Comparison of ENCODE assay signal across 8 cellular contexts in the genomic region with DNA sequence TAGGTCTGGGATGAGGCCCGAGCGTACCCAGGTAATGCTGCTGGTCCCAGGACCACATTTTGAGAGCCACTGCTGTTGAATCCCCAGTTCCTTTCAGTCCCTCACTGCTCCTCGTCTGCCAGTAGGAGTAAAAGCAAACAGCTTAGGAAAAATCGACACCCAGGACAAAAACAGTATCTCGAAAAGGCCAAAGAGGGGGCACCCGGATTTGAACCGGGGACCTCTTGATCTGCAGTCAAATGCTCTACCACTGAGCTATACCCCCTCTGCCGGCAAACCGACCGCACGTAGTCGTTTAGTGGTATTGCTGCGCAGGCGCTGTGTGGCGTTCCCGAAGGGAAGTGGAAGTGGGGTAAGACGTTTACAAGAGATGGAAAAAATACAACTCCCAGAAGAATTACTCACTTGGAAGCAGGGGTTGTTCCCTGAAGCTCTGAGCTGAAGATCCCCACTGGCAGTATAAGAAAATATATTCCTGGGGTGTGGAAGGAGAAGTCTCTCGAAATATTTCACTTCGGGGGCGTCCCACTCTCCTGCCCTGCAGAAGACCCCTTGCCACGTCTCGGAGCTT. TPM values are rescaled to one million over a fixed set of nuclear protein-coding genes. Genes with fewer than 3 reads are reported as not detected.
A peak's percentile ranks its signal among the peaks of the same experiment; 100 is the strongest.
DNase-seq lines count a peak whose midpoint lies in the region; ATAC-seq, FAIRE-seq and TF ChIP-seq lines count a peak whose summit lies in the region.

No MANE protein-coding gene starts in this region.

- H3K9me3 ChIP-seq in pancreas (no peaks in the 10 kb centered on the region), thymus (ENCODE audit: control insufficient read depth) (no peaks in the 10 kb centered on the region)

- peak; percentile 74 for DNase-seq in DMS153 (lab: John Stamatoyannopoulos, UW)
- DNase-seq in HCEC 1CT, result peak; percentile 89
- peak; percentile 84 for DNase-seq in NCI-H1436 (lab: John Stamatoyannopoulos, UW)
- DNase-seq in T follicular helper cell (ENCODE audit: low read depth), result peak; percentile 89
- peak; percentile 95 for DNase-seq in cardiac septum (ENCODE audit: low spot score)
- peak; percentile 81 to 96 (median 90) for DNase-seq in pancreas

- H3K4me1 ChIP-seq in pancreas, result peaks cover 0 to 4% (median 0%) of the 10 kb centered on the region in 3 donors
- peaks cover 17% of the 10 kb centered on the region for H3K4me1 ChIP-seq in thymus (ENCODE audit: control insufficient read depth, insufficient read depth, low read length)

- no peak for FAIRE-seq in pancreas (lab: Jason Lieb, UNC)

- H3K4me3 ChIP-seq in pancreas (peak overlapping the region; percentile 11 to 61 (median 54)), thymus (ENCODE audit: low read length) (peak overlapping the region; percentile 71)

- 0 to 1% (median 1%) methylated on average over 22 of the region's 22 CpGs for WGBS in adipose tissue, 3 donors
- 31 to 33% methylated on average over 22 of the region's 22 CpGs for WGBS in pancreas, 2 donors
- 2% methylated on average over 22 of the region's 22 CpGs for WGBS in thymus

- peak; percentile 77 to 91 (median 84) for ATAC-seq in pancreas

- intact Hi-C loops in cardiac septum (cut with DNase I), result loop anchor here (2.0 to 10.0 kb wide), 5 partner anchors 97 to 419 kb away; a partner anchor contains a TSS
- intact Hi-C loops in pancreas (cut with DNase I), result loop anchor here in 2 of 3 donors (5.0 to 10.0 kb wide), 2 partner anchors 89 to 171 kb away; no protein-coding TSS in a partner anchor

- TF ChIP-seq CTCF in pancreas (IDR thresholded peaks at IDR 0.05), result no peak

- H3K27ac ChIP-seq in adipose tissue (ENCODE audit: low read depth, low read length), result peak overlapping the region; percentile 51
- peak overlapping the region; percentile 39 to 85 (median 55) for H3K27ac ChIP-seq in pancreas
- H3K27ac ChIP-seq in thymus (ENCODE audit: low read depth), result peak overlapping the region; percentile 94

- H3K36me3 ChIP-seq in pancreas, result no peaks in the 10 kb centered on the region
- H3K36me3 ChIP-seq in thymus (ENCODE audit: control insufficient read depth, insufficient read depth), result peaks cover 15% of the 10 kb centered on the region

- no peaks in the 10 kb centered on the region for H3K27me3 ChIP-seq in pancreas
- H3K27me3 ChIP-seq in thymus (ENCODE audit: control insufficient read depth, insufficient read depth), result no peaks in the 10 kb centered on the region

RNA-seq across cellular contexts. Expression of a gene that starts 2.2 kb away (rescaled TPM):
- 10 to 100 TPM in 1 of 3 donors, 1 to 10 TPM in 2; 1.2 to 10.7 (median 4.7) TPM for polyA plus RNA-seq in adipose tissue
- 21.4 TPM for total RNA-seq in cardiac septum
- total RNA-seq in pancreas, result 1 to 10 TPM in 5 of 6 donors, under 1 TPM in 1; 0.88 to 5.6 (median 1.8) TPM
- 1 to 10 TPM; 1.8 to 4.0 TPM for polyA plus RNA-seq in pancreas
- polyA plus RNA-seq in thymus, result 66.4 TPM

RNA-seq across cellular contexts. Expression of a gene that starts 12.3 kb away (rescaled TPM):
- polyA plus RNA-seq in adipose tissue (under 1 TPM in 1 of 3 donors, not detected in 2; 0.07 TPM), pancreas (1 to 10 TPM in 1 of 2 donors, not detected in 1; 1.0 TPM), thymus (6.3 TPM)
- total RNA-seq in cardiac septum (not detected), pancreas (under 1 TPM in 4 of 6 donors, not detected in 2; 0.31 to 0.87 (median 0.72) TPM)

RNA-seq across cellular contexts. Expression of a gene that starts 43.8 kb away (rescaled TPM):
- polyA plus RNA-seq in adipose tissue, result 1 to 10 TPM; 1.4 to 4.6 (median 1.5) TPM
- 11.8 TPM for total RNA-seq in cardiac septum
- total RNA-seq in pancreas, result 1 to 10 TPM; 1.8 to 3.3 (median 2.4) TPM
- 1 to 10 TPM; 6.5 to 6.8 TPM for polyA plus RNA-seq in pancreas
- 11.7 TPM for polyA plus RNA-seq in thymus

RNA-seq across cellular contexts. Expression of a gene that starts 46.5 kb away (rescaled TPM):
- polyA plus RNA-seq in adipose tissue (1,000 to 10,000 TPM; 2,235 to 3,735 (median 3,189) TPM), pancreas (1,000 to 10,000 TPM; 1,688 to 1,714 TPM), thymus (3,788 TPM)
- total RNA-seq in cardiac septum (753 TPM), pancreas (1,000 to 10,000 TPM in 3 of 6 donors, 100 to 1,000 TPM in 3; 925 to 1,465 (median 1,055) TPM)

Comparison
In these comparisons a context has a peak if more than half of its experiments do, and no peak if none do; other contexts are left out.
1. Peak in every context shown above with its lines: DNase-seq, ATAC-seq, H3K4me3 ChIP-seq and H3K27ac ChIP-seq.